ENCODE assay signal across 8 cellular contexts in genomic region chr4:81565137-81565870, GRCh38.
DNase-seq lines count a peak whose midpoint lies in the region; ATAC-seq and FAIRE-seq lines count a peak whose summit lies in the region.

No MANE protein-coding gene starts in this region.

- H3K4me3 Mint-ChIP-seq in central memory CD8-positive, alpha-beta T cell, result no peak overlapping the region

- peak overlapping the region in 1 of 2 donors; percentile 70 for H3K27ac ChIP-seq in small intestine (ENCODE audit: low read depth in 1 of 2, low read length in 1 of 2)

- H3K36me3 ChIP-seq in small intestine (ENCODE audit: control insufficient read depth in 2 of 2, insufficient read depth in 2 of 2, low read length in 2 of 2), result no peaks in the 10 kb centered on the region

- H3K9me3 ChIP-seq in small intestine (ENCODE audit: control insufficient read depth, low read depth), result no peaks in the 10 kb centered on the region

- FAIRE-seq in small intestine (lab: Jason Lieb, UNC), result no peak

- DNase-seq in central memory CD8-positive, alpha-beta T cell (ENCODE audit: low spot score in 2 of 2), result no peak
- peak; percentile 20 for DNase-seq in kidney tubule cell (ENCODE audit: low spot score)
- DNase-seq in small intestine, result peak; percentile 56
- no peak for DNase-seq in stimulated activated CD4-positive, alpha-beta T cell treated with anti-CD3 and anti-CD28 coated beads, Interleukin-4, amount 100 ng/mL, for 24 hours
- no peak for DNase-seq in RKO (ENCODE audit: low spot score)
- DNase-seq in GM19238 (ENCODE audit: insufficient read length, low spot score), result no peak

- peaks cover 0 to 7% of the 10 kb centered on the region in 2 donors for H3K4me1 ChIP-seq in small intestine (ENCODE audit: control insufficient read depth in 2 of 2, insufficient read depth in 1 of 2, low read depth in 1 of 2, low read length in 1 of 2)

- 12 to 24% (median 16%) methylated on average over 6 of the region's 6 CpGs for WGBS in small intestine, 3 donors

- H3K4me1 Mint-ChIP-seq in central memory CD8-positive, alpha-beta T cell, result no peaks in the 10 kb centered on the region

- H3K4me3 ChIP-seq in small intestine (ENCODE audit: low read depth in 1 of 2, low read length in 2 of 2), result no peak overlapping the region

- H3K27me3 ChIP-seq in small intestine (ENCODE audit: control insufficient read depth in 2 of 2, insufficient read depth in 2 of 2, low read length in 2 of 2), result no peaks in the 10 kb centered on the region

- H3K36me3 Mint-ChIP-seq in central memory CD8-positive, alpha-beta T cell (ENCODE audit: insufficient read depth), result no peaks in the 10 kb centered on the region

- H3K9me3 Mint-ChIP-seq in central memory CD8-positive, alpha-beta T cell, result no peaks in the 10 kb centered on the region

- H3K27ac Mint-ChIP-seq in central memory CD8-positive, alpha-beta T cell (ENCODE audit: low read depth), result peak overlapping the region; percentile 9

- no peaks in the 10 kb centered on the region for H3K27me3 Mint-ChIP-seq in central memory CD8-positive, alpha-beta T cell

- ATAC-seq in HG02759 (IDR thresholded peaks at IDR 0.05; ENCODE audit: unreplicated experiment) (peak; percentile 31), GM21526 (IDR thresholded peaks at IDR 0.05; ENCODE audit: low FRiP score, unreplicated experiment) (no peak)
- ATAC-seq in central memory CD8-positive, alpha-beta T cell (replicated peaks; ENCODE audit: extremely low read depth, poor library complexity, severe bottlenecking), result no peak

Comparison
In these comparisons a context has a peak if more than half of its experiments do, and no peak if none do; other contexts are left out.
1. DNase-seq: peak in kidney tubule cell (single experiment) and small intestine (single experiment); none in central memory CD8-positive, alpha-beta T cell (0 of 2), stimulated activated CD4-positive, alpha-beta T cell treated with anti-CD3 and anti-CD28 coated beads, Interleukin-4, amount 100 ng/mL, for 24 hours (single experiment), RKO (single experiment) and GM19238 (single experiment).